Comparison of ENCODE assay signal across 8 cellular contexts in genomic region chr9:136110082-136111061, GRCh38. TPM values are rescaled to one million over a fixed set of nuclear protein-coding genes. Genes with fewer than 3 reads are reported as not detected.
A peak's percentile ranks its signal among the peaks of the same experiment; 100 is the strongest.
DNase-seq lines count a peak whose midpoint lies in the region; ATAC-seq lines count a peak whose summit lies in the region.

No MANE protein-coding gene starts in this region.

- DNase-seq in ELR (ENCODE audit: low read depth) (peak; percentile 26), iPS DF 6.9 (ENCODE audit: low read depth, low spot score) (no peak), NCI-H146 (lab: John Stamatoyannopoulos, UW) (no peak), HuH-7 (ENCODE audit: low spot score) (no peak)
- no peak for DNase-seq in Jurkat, Clone E6-1 (ENCODE audit: low read depth, low spot score)
- DNase-seq in activated naive CD4-positive, alpha-beta T cell treated with anti-CD3 and anti-CD28 coated beads, Interleukin-2, amount 50 U/mL, for 72 hours (ENCODE audit: low spot score in 2 of 2): no peak
- peak; percentile 38 to 40 for DNase-seq in stimulated activated CD4-positive, alpha-beta T cell treated with anti-CD3 and anti-CD28 coated beads, Interleukin-4, amount 100 ng/mL, for 4 hours

- no peaks in the 10 kb centered on the region for H3K27me3 ChIP-seq in iPS DF 6.9 (ENCODE audit: control insufficient read depth, insufficient read depth, low read length)

- WGBS in iPS DF 6.9 (ENCODE audit: insufficient coverage, insufficient read length): no CpG with 5 or more reads among the region's 42 CpGs

- no peaks in the 10 kb centered on the region for H3K9me3 Mint-ChIP-seq in activated naive CD4-positive, alpha-beta T cell treated with anti-CD3 and anti-CD28 coated beads, Interleukin-2, amount 50 U/mL, for 72 hours

- H3K4me3 ChIP-seq in Jurkat, Clone E6-1 (ENCODE audit: low read length): peak overlapping the region; percentile 58
- H3K4me3 ChIP-seq in iPS DF 6.9 (ENCODE audit: low read length): peak overlapping the region; percentile 32; the same call in 1 of the 2 replicates

- H3K36me3 ChIP-seq in iPS DF 6.9 (ENCODE audit: control insufficient read depth, insufficient read depth, low read length): no peaks in the 10 kb centered on the region; the same call in 1 of the 2 replicates

- ATAC-seq in activated naive CD4-positive, alpha-beta T cell treated with anti-CD3 and anti-CD28 coated beads, Interleukin-2, amount 50 U/mL, for 72 hours: peak; percentile 5 to 9
- ATAC-seq in HG02852 (IDR thresholded peaks at IDR 0.05; ENCODE audit: unreplicated experiment): no peak

- H3K4me1 ChIP-seq in iPS DF 6.9 (ENCODE audit: control insufficient read depth, insufficient read depth, low read length): peaks cover 13% of the 10 kb centered on the region

- no peaks in the 10 kb centered on the region for H3K9me3 ChIP-seq in iPS DF 6.9 (ENCODE audit: control insufficient read depth, insufficient read depth, low read length)

- H3K36me3 Mint-ChIP-seq in activated naive CD4-positive, alpha-beta T cell treated with anti-CD3 and anti-CD28 coated beads, Interleukin-2, amount 50 U/mL, for 72 hours: peaks cover 0 to 15% of the 10 kb centered on the region in 2 donors

- peak overlapping the region; percentile 65 to 98 for H3K27ac Mint-ChIP-seq in activated naive CD4-positive, alpha-beta T cell treated with anti-CD3 and anti-CD28 coated beads, Interleukin-2, amount 50 U/mL, for 72 hours

- H3K27ac ChIP-seq in iPS DF 6.9 (ENCODE audit: low read length): no peak overlapping the region

RNA-seq across cellular contexts. Expression of gene TMEM250, which starts 8.3 kb away (rescaled TPM):
- 20.9 TPM for polyA plus RNA-seq in Jurkat, Clone E6-1 (2012; ENCODE audit: insufficient read depth, insufficient read length)
- 10 to 100 TPM; 13.3 to 26.2 TPM for total RNA-seq in activated naive CD4-positive, alpha-beta T cell treated with anti-CD3 and anti-CD28 coated beads, Interleukin-2, amount 50 U/mL, for 72 hours

RNA-seq across cellular contexts. Expression of gene NACC2, which starts 15.3 kb away (rescaled TPM):
- not detected for polyA plus RNA-seq in Jurkat, Clone E6-1 (2012; ENCODE audit: insufficient read depth, insufficient read length)
- 10 to 100 TPM in 1 of 2 donors, 1 to 10 TPM in 1; 4.5 to 10.0 TPM for total RNA-seq in activated naive CD4-positive, alpha-beta T cell treated with anti-CD3 and anti-CD28 coated beads, Interleukin-2, amount 50 U/mL, for 72 hours

Comparison
In these comparisons a context has a peak if more than half of its experiments do, and no peak if none do; other contexts are left out.
1. DNase-seq: peak in ELR (single experiment) and stimulated activated CD4-positive, alpha-beta T cell treated with anti-CD3 and anti-CD28 coated beads, Interleukin-4, amount 100 ng/mL, for 4 hours (2 of 2); none in Jurkat, Clone E6-1 (single experiment), activated naive CD4-positive, alpha-beta T cell treated with anti-CD3 and anti-CD28 coated beads, Interleukin-2, amount 50 U/mL, for 72 hours (0 of 2), iPS DF 6.9 (single experiment), NCI-H146 (single experiment) and HuH-7 (single experiment).